ENCODE assay signal across 9 cellular contexts in genomic region chr1:89855413-89856123, GRCh38. TPM values are rescaled to one million over a fixed set of nuclear protein-coding genes. Genes with fewer than 3 reads are reported as not detected.
A peak's percentile ranks its signal among the peaks of the same experiment; 100 is the strongest.
DNase-seq lines count a peak whose midpoint lies in the region; ATAC-seq, FAIRE-seq and TF ChIP-seq lines count a peak whose summit lies in the region.
"Had no signal": no experiment of that assay in that cellular context is flagged by ENCODE, and none has a peak within 500 bp of the region (broad histone marks: within the 10 kb centered on the region; RNA-seq: fewer than 3 reads in every experiment).

No MANE protein-coding gene starts in this region.

- H3K4me1 ChIP-seq in A549 (peaks cover 21% of the 10 kb centered on the region), GM12878 (ENCODE audit: control insufficient read depth, insufficient read depth, low read length) (peaks cover 14% of the 10 kb centered on the region), psoas muscle (no peaks in the 10 kb centered on the region)

- no peaks in the 10 kb centered on the region for H3K27me3 ChIP-seq in GM12878 (replicated peaks in 1 of 2; ENCODE audit: control insufficient read depth in 2 of 2, insufficient read depth in 2 of 2, low read length in 1 of 2)
- no peaks in the 10 kb centered on the region for H3K27me3 ChIP-seq in psoas muscle (ENCODE audit: insufficient read depth in 3 of 3, low read length in 2 of 3)

- no TSS peak for BruUV-seq in GM12878 (replicated peaks; lab: Mats Ljungman, UMichigan)

- TF ChIP-seq CTCF in A549 (IDR thresholded peaks at IDR 0.05) (no peak), GM12878 (IDR thresholded peaks at IDR 0.05 in 2 of 3, conservative IDR thresholded peaks at IDR 0.05 in 1 of 3; ENCODE audit: control insufficient read depth in 2 of 3, extremely low read depth in 1 of 3, insufficient read depth in 1 of 3, low read depth in 3 of 3, low read length in 3 of 3) (no peak), psoas muscle (IDR thresholded peaks at IDR 0.05) (no peak)

- in situ Hi-C loops in GM12878 (cut with MboI) = no loop called here

- peaks cover 6% of the 10 kb centered on the region for H3K79me2 ChIP-seq in GM12878 (ENCODE audit: control insufficient read depth, insufficient read depth, low read length)

- peaks cover 0 to 4% of the 10 kb centered on the region in 2 experiments; a peak in 1 of 4 replicates for H3K36me3 ChIP-seq in GM12878 (ENCODE audit: control insufficient read depth in 2 of 2, insufficient read depth in 2 of 2, low read length in 1 of 2)
- H3K36me3 ChIP-seq in psoas muscle (ENCODE audit: insufficient read depth in 1 of 2, low read depth in 1 of 2) = no peaks in the 10 kb centered on the region

- RAD21 ChIA-PET in GM12878 (lab: Charles Lee; ENCODE audit: unreplicated experiment) = interaction anchor here (0.8 kb wide), 1 partner anchor 92 kb away, joined by 6 read pairs; no protein-coding TSS in a partner anchor

- intact Hi-C loops in GM12878 (cut with micrococcal nuclease; ENCODE audit: unreplicated experiment) = no loop called here
- intact Hi-C loops in psoas muscle (cut with DNase I) = no loop called here

- TF ChIP-seq RAD21 in A549 (conservative IDR thresholded peaks at IDR 0.05 in 1 of 2, IDR thresholded peaks at IDR 0.05 in 1 of 2) (no peak), GM12878 (IDR thresholded peaks at IDR 0.05; ENCODE audit: insufficient read depth, low read depth, low read length) (no peak)

- WGBS in A549 (ENCODE audit: missing lambda C conversion rate) = 48% methylated on average over 2 of the region's 2 CpGs
- 8% methylated on average over 2 of the region's 2 CpGs for WGBS in GM12878 (ENCODE audit: insufficient coverage, insufficient replicate concordance, low lambda C conversion rate, missing lambda C conversion rate)
- WGBS in psoas muscle, 3 donors = 57 to 72% (median 67%) methylated on average over 2 of the region's 2 CpGs

- TF ChIP-seq POLR2A in A549 (IDR thresholded peaks at IDR 0.05; ENCODE audit: low read length) = no peak
- TF ChIP-seq POLR2A in GM12878 (IDR thresholded peaks at IDR 0.05; ENCODE audit: low read depth, low read length) = no peak

- no peaks in the 10 kb centered on the region for H4K20me1 ChIP-seq in GM12878 (ENCODE audit: control insufficient read depth, insufficient read depth)

- no peak overlapping the region for H3K9ac ChIP-seq in GM12878 (ENCODE audit: control insufficient read depth, insufficient read depth, low read length)

- POLR2A ChIA-PET in A549 (lab: Yijun Ruan, JAX) (no interaction called here), GM12878 (lab: Charles Lee) (interaction anchor here (0.9 to 1.3 kb wide), 2 partner anchors 9 to 12 kb away, joined by 3 read pairs; no protein-coding TSS in a partner anchor)

- H3K9me3 ChIP-seq in A549 (no peaks in the 10 kb centered on the region), GM12878 (replicated peaks; ENCODE audit: control insufficient read depth, insufficient read depth, low read length) (no peaks in the 10 kb centered on the region), psoas muscle (no peaks in the 10 kb centered on the region)

- DNase-seq in A549 (ENCODE audit: low read depth in 1 of 2, low spot score in 1 of 2) = no peak
- DNase-seq in GM12878 (ENCODE audit: low read depth, low spot score) = peak; percentile 61
- DNase-seq in psoas muscle = no peak
- DNase-seq in stimulated activated CD4-positive, alpha-beta T cell treated with anti-CD3 and anti-CD28 coated beads, Interleukin-15, amount 100 ng/mL, for 24 hours = no peak
- DNase-seq in stimulated activated CD4-positive, alpha-beta T cell treated with anti-CD3 and anti-CD28 coated beads, Interleukin-2, amount 100 ng/mL, for 24 hours = no peak
- no peak for DNase-seq in NCI-H2081 treated with DMSO at 0.1 percent for 48 hours (lab: John Stamatoyannopoulos, UW)

- SMC1A ChIA-PET in GM12878 (lab: Charles Lee; ENCODE audit: uncharacterized antibody, unreplicated experiment) = interaction anchor here (0.6 to 4.9 kb wide), 8 partner anchors 9 to 191 kb away, joined by 3 to 28 read pairs (median 3); no protein-coding TSS in a partner anchor

- no peak overlapping the region for H2AFZ ChIP-seq in GM12878 (ENCODE audit: control insufficient read depth, low read depth, low read length)

- no peak for ATAC-seq in A549
- peak; percentile 91 for ATAC-seq in GM19035 (IDR thresholded peaks at IDR 0.05; ENCODE audit: unreplicated experiment)
- peak; percentile 76 for ATAC-seq in HG03280 (IDR thresholded peaks at IDR 0.05; ENCODE audit: unreplicated experiment)
- peak; percentile 94 for ATAC-seq in GM12878
- ATAC-seq in psoas muscle = no peak

- H3K4me2 ChIP-seq in A549 = peak overlapping the region; percentile 48
- H3K4me2 ChIP-seq in GM12878 (ENCODE audit: control insufficient read depth, insufficient read depth) = peak overlapping the region; percentile 26

- H3K4me3 ChIP-seq in A549 (no peak overlapping the region), GM12878 (0 out of 2 replicates have a peak overlapping the region, but pooled peaks have one; percentile 15), psoas muscle (no peak overlapping the region)
- H3K4me3 ChIP-seq: skin epidermis had no signal

- H3K27ac ChIP-seq in A549 (peak overlapping the region in 1 of 2 experiments; percentile 23; a peak in 3 of 6 replicates), GM12878 (ENCODE audit: control insufficient read depth, insufficient read depth) (peak overlapping the region; percentile 61; the same call in 1 of the 2 replicates), psoas muscle (no peak overlapping the region)

- no peak for FAIRE-seq in A549 (lab: Jason Lieb, UNC)
- peak; percentile 7 for FAIRE-seq in GM12878 (lab: Jason Lieb, UNC)

- CTCF ChIA-PET in A549 (lab: Yijun Ruan, JAX) (interaction anchor here (1.8 kb wide), 1 partner anchor 13 kb away, joined by 4 read pairs; no protein-coding TSS in a partner anchor), GM12878 (lab: Yijun Ruan, JAX) (interaction anchor here (1.1 to 1.6 kb wide), 2 partner anchors 9 to 12 kb away, joined by 4 to 6 read pairs; no protein-coding TSS in a partner anchor)

- TF ChIP-seq EP300 in A549 (IDR thresholded peaks at IDR 0.05) = no peak
- TF ChIP-seq EP300 in GM12878 (IDR thresholded peaks at IDR 0.05; ENCODE audit: borderline replicate concordance in 1 of 2, control insufficient read depth in 1 of 2, low read depth in 2 of 2, low read length in 2 of 2) = peak in 1 of 2 experiments; percentile 60; a peak in 1 of 4 replicates

TF ChIP-seq in A549, 52 proteins besides CTCF, POLR2A, EP300 and RAD21 (continues in another document):
- TF ChIP-seq CHD2 (IDR thresholded peaks at IDR 0.05; ENCODE audit: low read length, partially characterized antibody) = no peak
- TF ChIP-seq FOSL2 (IDR thresholded peaks at IDR 0.05) = no peak
- TF ChIP-seq FOSL2 (CRISPR knock-in tag; IDR thresholded peaks at IDR 0.05) = no peak
- no peak for TF ChIP-seq USF2 (IDR thresholded peaks at IDR 0.05)
- TF ChIP-seq CHD4 (IDR thresholded peaks at IDR 0.05; ENCODE audit: borderline replicate concordance) = no peak
- no peak for TF ChIP-seq ZSCAN20 (CRISPR knock-in tag; IDR thresholded peaks at IDR 0.05)

TF ChIP-seq in GM12878, 131 proteins besides CTCF, POLR2A, EP300 and RAD21 (continues in another document):
- TF ChIP-seq GATAD2B (conservative IDR thresholded peaks at IDR 0.05; ENCODE audit: low read depth) (no peak), SMC3 (IDR thresholded peaks at IDR 0.05; ENCODE audit: borderline replicate concordance, low read length) (no peak), IKZF1 (conservative IDR thresholded peaks at IDR 0.05) (peak; percentile 35; the same call in 1 of the 2 replicates), NFXL1 (IDR thresholded peaks at IDR 0.05; ENCODE audit: borderline replicate concordance) (no peak)
- TF ChIP-seq, protein P1, sequence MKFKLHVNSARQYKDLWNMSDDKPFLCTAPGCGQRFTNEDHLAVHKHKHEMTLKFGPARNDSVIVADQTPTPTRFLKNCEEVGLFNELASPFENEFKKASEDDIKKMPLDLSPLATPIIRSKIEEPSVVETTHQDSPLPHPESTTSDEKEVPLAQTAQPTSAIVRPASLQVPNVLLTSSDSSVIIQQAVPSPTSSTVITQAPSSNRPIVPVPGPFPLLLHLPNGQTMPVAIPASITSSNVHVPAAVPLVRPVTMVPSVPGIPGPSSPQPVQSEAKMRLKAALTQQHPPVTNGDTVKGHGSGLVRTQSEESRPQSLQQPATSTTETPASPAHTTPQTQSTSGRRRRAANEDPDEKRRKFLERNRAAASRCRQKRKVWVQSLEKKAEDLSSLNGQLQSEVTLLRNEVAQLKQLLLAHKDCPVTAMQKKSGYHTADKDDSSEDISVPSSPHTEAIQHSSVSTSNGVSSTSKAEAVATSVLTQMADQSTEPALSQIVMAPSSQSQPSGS (IDR thresholded peaks at IDR 0.05; ENCODE audit: low read length) = peak; percentile 82

RNA-seq across cellular contexts. Expression of gene LRRC8D, which starts 34.7 kb away (rescaled TPM):
- polyA plus RNA-seq in A549 (2011; rRNA removed) (76.7 and 77.4 TPM in 2 replicates), A549 (2017; fragmentation: RNase III; extraction: RNeasy Plus Mini Kit Qiagen cat#74134 plus additional on column Dnase treatment) (41.8 to 49.7 TPM (median 47.0 TPM) in 3 replicates), GM12878 (2011; rRNA removed) (34.9 and 44.1 TPM in 2 replicates), GM12878 (2014; fragmentation: Illumina TruSeq; extraction: Trizol) (34.1 and 38.1 TPM in 2 replicates), GM12878 (2014; fragmentation: Nextera tagmentation; extraction: Ambion mirVana) (1 to 10 TPM; 5.6 to 6.4 TPM), GM12878 (2014; rRNA removed) (24.9 and 26.1 TPM in 2 replicates), GM12878 (2016; fragmentation: Nextera tagmentation; extraction: Ambion mirVana) (10 to 100 TPM; 18.3 to 28.2 TPM), psoas muscle (1 to 10 TPM; 4.2 to 7.1 (median 5.6) TPM)
- 40.4 and 48.8 TPM in 2 replicates for polyA plus RNA-seq in A549 (2012; cell fraction: cytosol; rRNA removed)
- 32.9 and 46.0 TPM in 2 replicates for polyA plus RNA-seq in A549 (2012; cell fraction: nucleus; rRNA removed)
- 77.8 and 84.0 TPM in 2 replicates for polyA minus RNA-seq in A549 (2011; rRNA and poly(A)+ RNA removed)
- total RNA-seq in GM12878 (2013; cell fraction: nucleolus; rRNA removed) = 27.5 and 28.2 TPM in 2 replicates
- total RNA-seq in GM12878 (2014; rRNA removed) (18.0 and 24.7 TPM in 2 replicates), GM12878 (2014; rRNA removed; fragmentation: Illumina TruSeq; extraction: Trizol) (25.1 and 27.5 TPM in 2 replicates), GM12878 (2021) (27.9 and 28.8 TPM in 2 replicates), psoas muscle (1 to 10 TPM; 3.5 to 6.7 (median 5.4) TPM)
- 7.7 TPM for polyA plus RNA-seq in GM12878 (2011; ENCODE audit: low read depth)
- polyA plus RNA-seq in GM12878 (2011; cell fraction: cytosol; rRNA removed) = 38.6 and 38.8 TPM in 2 replicates
- 30.7 and 31.6 TPM in 2 replicates for polyA plus RNA-seq in GM12878 (2011; cell fraction: nucleus; rRNA removed)
- 8.8 and 10.8 TPM in 2 replicates for polyA plus RNA-seq in GM12878 (2012)
- polyA minus RNA-seq in GM12878 (2011; rRNA and poly(A)+ RNA removed) = 39.5 and 64.4 TPM in 2 replicates
- 17.4 and 27.2 TPM in 2 replicates for polyA minus RNA-seq in GM12878 (2011; cell fraction: cytosol; rRNA and poly(A)+ RNA removed)
- 13.1 and 24.6 TPM in 2 replicates for polyA minus RNA-seq in GM12878 (2011; cell fraction: nucleus; rRNA and poly(A)+ RNA removed)

Comparison
In these comparisons a context has a peak if more than half of its experiments do, and no peak if none do; other contexts are left out.
1. ATAC-seq: peak in GM19035 (single experiment), HG03280 (single experiment) and GM12878 (single experiment); none in A549 (0 of 2) and psoas muscle (0 of 4).
2. Of the 24 proteins assayed by ChIP-seq in both GM12878 and A549: peak only in GM12878: BCL3 and JUNB; only in A549: none; in both: none; in neither: 21; mixed calls (peak in some experiments, not most) for 1.